Comparison of ENCODE assay signal across 20 cellular contexts in genomic region chr17:6159541-6160187, GRCh38.
"Had no signal": no experiment of that assay in that cellular context is flagged by ENCODE, and none has a peak within 500 bp of the region (broad histone marks: within the 10 kb centered on the region; RNA-seq: fewer than 3 reads in every experiment).

No MANE protein-coding gene starts in this region.

- ATAC-seq: left cardiac atrium; lower lobe of right lung; pancreas; right cardiac atrium; stimulated activated naive CD8-positive, alpha-beta T cell treated with anti-CD3 and anti-CD28 coated beads, Interleukin-15, Interleukin-2, amounts not matched to agents 100 U/mL and 50 U/mL, for 24 hours had no signal

- H3K9me3 ChIP-seq: left ventricle myocardium inferior, lower lobe of right lung, pancreas, suprapubic skin, thyroid gland, upper lobe of left lung had no signal

- H3K4me2 ChIP-seq: hepatocyte had no signal

- H3K9me3 Mint-ChIP-seq: memory B cell; natural killer cell treated with Interleukin-12 subunit alpha and Interleukin-12 subunit beta and Interleukin-15 and Interleukin-18, amount 100 ng/mL, for 72 hours had no signal

- H3K4me1 Mint-ChIP-seq: memory B cell had no signal

- H3K36me3 ChIP-seq: left ventricle myocardium inferior, lower lobe of right lung, pancreas, suprapubic skin, thyroid gland, upper lobe of left lung had no signal

- H3K79me2 ChIP-seq: hepatocyte had no signal

- H3K4me3 Mint-ChIP-seq: memory B cell; natural killer cell treated with Interleukin-12 subunit alpha and Interleukin-12 subunit beta and Interleukin-15 and Interleukin-18, amount 100 ng/mL, for 72 hours had no signal

- H3K4me1 ChIP-seq: left ventricle myocardium inferior, lower lobe of right lung, pancreas, suprapubic skin, thyroid gland, upper lobe of left lung had no signal

- H3K27me3 ChIP-seq: hepatocyte, pancreas, thyroid gland, upper lobe of left lung had no signal

- H3K36me3 Mint-ChIP-seq: memory B cell; natural killer cell treated with Interleukin-12 subunit alpha and Interleukin-12 subunit beta and Interleukin-15 and Interleukin-18, amount 100 ng/mL, for 72 hours had no signal

- H3K4me3 ChIP-seq: coronary artery, hepatocyte, left ventricle myocardium inferior, lower lobe of right lung, pancreas, suprapubic skin, thyroid gland, upper lobe of left lung had no signal

- H2AFZ ChIP-seq: hepatocyte had no signal

- DNase-seq: effector CD4-positive, alpha-beta T cell; foreskin melanocyte; kidney; left cardiac atrium; left ventricle myocardium inferior; lower lobe of right lung; midbrain; occipital lobe; pancreas; right cardiac atrium; small intestine; stimulated activated CD4-positive, alpha-beta T cell treated with anti-CD3 and anti-CD28 coated beads, Interleukin-2, amount 100 ng/mL, for 48 hours; stimulated activated naive CD8-positive, alpha-beta T cell treated with anti-CD3 and anti-CD28 coated beads, Interleukin-15, Interleukin-2, amounts not matched to agents 100 U/mL and 50 U/mL, for 24 hours; thyroid gland; upper lobe of left lung had no signal

- H3K27ac ChIP-seq: coronary artery, hepatocyte, left ventricle myocardium inferior, lower lobe of right lung, pancreas, suprapubic skin, thyroid gland, upper lobe of left lung had no signal

- H3K27ac Mint-ChIP-seq: memory B cell; natural killer cell treated with Interleukin-12 subunit alpha and Interleukin-12 subunit beta and Interleukin-15 and Interleukin-18, amount 100 ng/mL, for 72 hours had no signal
